Comparison of ENCODE assay signal across 8 cellular contexts in genomic region chr3:143775401-143775970, GRCh38.
DNase-seq lines count a peak whose midpoint lies in the region; ATAC-seq lines count a peak whose summit lies in the region.

No MANE protein-coding gene starts in this region.

- no peak overlapping the region for H3K56ac ChIP-seq in mesendoderm (ENCODE audit: low read length)

- H3K4me2 ChIP-seq in mesendoderm (ENCODE audit: low read length): no peak overlapping the region

- H3K4me1 Mint-ChIP-seq in effector memory CD8-positive, alpha-beta T cell (ENCODE audit: low read depth in 2 of 2): no peaks in the 10 kb centered on the region

- WGBS in mesendoderm (ENCODE audit: extremely low coverage, insufficient coverage, low lambda C conversion rate): no CpG with 5 or more reads among the region's 7 CpGs

- no peaks in the 10 kb centered on the region for H3K36me3 Mint-ChIP-seq in effector memory CD8-positive, alpha-beta T cell (ENCODE audit: insufficient read depth)

- no peak overlapping the region for H4K5ac ChIP-seq in mesendoderm (ENCODE audit: low read length)

- no peaks in the 10 kb centered on the region for H3K9me3 Mint-ChIP-seq in effector memory CD8-positive, alpha-beta T cell

- no peak overlapping the region for H3K4me3 Mint-ChIP-seq in effector memory CD8-positive, alpha-beta T cell

- no peak overlapping the region for H2BK120ac ChIP-seq in mesendoderm (ENCODE audit: low read depth, low read length)

- H3K27me3 ChIP-seq in mesendoderm (ENCODE audit: insufficient read depth, low read length, poor library complexity): no peaks in the 10 kb centered on the region

- H3K9ac ChIP-seq in mesendoderm (ENCODE audit: low read length): no peak overlapping the region

- H3K4me3 ChIP-seq in mesendoderm (ENCODE audit: low read length): no peak overlapping the region

- DNase-seq in SIG-M5 treated with dmso at 0.1 percent for 504 hours (lab: John Stamatoyannopoulos, UW; ENCODE audit: unreplicated experiment) (peak; percentile 29), SIG-M5 (lab: John Stamatoyannopoulos, UW) (no peak), HT1080 (ENCODE audit: low read depth) (peak; percentile 47), OCI-M2 (lab: John Stamatoyannopoulos, UW; ENCODE audit: unreplicated experiment) (peak; percentile 43), mesendoderm (peak; percentile 55), GOT3 (lab: John Stamatoyannopoulos, UW) (no peak)
- peak in 1 of 3 experiments; percentile 1 for DNase-seq in effector memory CD8-positive, alpha-beta T cell

- no peak overlapping the region for H3K4ac ChIP-seq in mesendoderm (ENCODE audit: low read depth, low read length)

- H2BK5ac ChIP-seq in mesendoderm (ENCODE audit: low read length): no peak overlapping the region

- peak; percentile 95 for ATAC-seq in GM21515 (IDR thresholded peaks at IDR 0.05; ENCODE audit: unreplicated experiment)
- peak; percentile 68 for ATAC-seq in effector memory CD8-positive, alpha-beta T cell (replicated peaks)

- H3K18ac ChIP-seq in mesendoderm (ENCODE audit: low read length): no peak overlapping the region

- no peak overlapping the region for H2BK15ac ChIP-seq in mesendoderm (replicated peaks; ENCODE audit: low read depth)

- H3K27ac ChIP-seq in mesendoderm (ENCODE audit: low read depth, low read length): no peak overlapping the region

- H3K27ac Mint-ChIP-seq in effector memory CD8-positive, alpha-beta T cell: no peak overlapping the region

- H2AK5ac ChIP-seq in mesendoderm (ENCODE audit: low read length): no peak overlapping the region

- no peaks in the 10 kb centered on the region for H3K79me2 ChIP-seq in mesendoderm (ENCODE audit: control insufficient read depth, insufficient read depth, low read length)

- H3K23ac ChIP-seq in mesendoderm (ENCODE audit: low read length): no peak overlapping the region

- H3K4me1 ChIP-seq in mesendoderm (ENCODE audit: control insufficient read depth, low read depth, low read length): no peaks in the 10 kb centered on the region

- H3K36me3 ChIP-seq in mesendoderm (ENCODE audit: control insufficient read depth, insufficient read depth, low read length): no peaks in the 10 kb centered on the region

- H3K79me1 ChIP-seq in mesendoderm (ENCODE audit: low read length): no peaks in the 10 kb centered on the region

- no peaks in the 10 kb centered on the region for H3K27me3 Mint-ChIP-seq in effector memory CD8-positive, alpha-beta T cell

- H4K8ac ChIP-seq in mesendoderm (ENCODE audit: low read depth, low read length): no peak overlapping the region

Comparison
In these comparisons a context has a peak if more than half of its experiments do, and no peak if none do; other contexts are left out.
1. DNase-seq: peak in SIG-M5 treated with dmso at 0.1 percent for 504 hours (single experiment), HT1080 (single experiment), OCI-M2 (single experiment) and mesendoderm (single experiment); none in SIG-M5 (single experiment) and GOT3 (single experiment).